ENCODE assay signal across 1 cellular context in the genomic region with DNA sequence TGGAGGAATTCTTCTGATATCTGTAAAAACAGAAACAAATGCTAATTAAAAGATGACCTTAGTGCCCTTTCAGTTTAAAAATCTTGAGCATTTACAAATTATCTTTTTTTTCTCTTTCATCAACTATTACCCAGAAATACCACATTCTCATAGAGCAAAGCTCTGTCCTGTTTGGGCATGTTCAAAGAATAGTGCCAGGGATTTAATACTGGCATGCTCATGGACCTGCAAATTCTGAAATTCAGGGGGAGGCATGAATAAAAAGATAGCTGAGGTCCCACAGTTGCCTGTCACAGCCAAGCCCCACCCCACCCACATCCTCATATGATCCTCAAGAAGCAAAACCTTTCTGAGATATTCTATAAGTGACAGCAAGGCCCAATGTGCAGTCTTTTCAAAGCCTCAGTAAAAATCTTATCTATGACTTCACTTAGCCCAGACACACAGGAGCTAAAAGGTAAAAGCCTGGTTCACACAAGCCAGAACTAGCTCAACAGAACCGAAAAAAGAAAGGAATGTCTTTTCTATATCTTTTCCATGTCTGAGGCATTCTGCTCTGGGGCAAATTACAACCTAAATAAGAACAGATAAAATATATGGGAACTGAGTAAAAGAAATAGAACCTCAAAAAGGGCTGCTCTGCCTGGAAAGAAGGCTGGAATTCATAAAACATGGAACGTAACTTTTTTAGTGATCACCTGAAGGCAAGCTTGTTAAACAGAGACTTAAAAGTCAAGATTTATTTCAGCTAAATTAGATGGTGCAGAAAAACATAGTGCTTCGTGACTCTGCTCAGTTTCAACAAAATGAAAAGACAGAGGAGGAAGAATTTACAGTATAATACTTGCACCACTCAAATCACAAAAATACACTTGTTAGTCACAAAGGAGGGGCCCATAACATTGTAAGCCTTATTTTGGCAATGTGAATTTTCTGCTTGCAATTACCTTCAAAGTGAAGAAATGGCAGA.
TF ChIP-seq lines count a peak whose summit lies in the region.

No MANE protein-coding gene starts in this region.

TF ChIP-seq in IMR-90, 13 proteins besides CTCF, POLR2A, EP300 and RAD21:
- TF ChIP-seq, protein P1, sequence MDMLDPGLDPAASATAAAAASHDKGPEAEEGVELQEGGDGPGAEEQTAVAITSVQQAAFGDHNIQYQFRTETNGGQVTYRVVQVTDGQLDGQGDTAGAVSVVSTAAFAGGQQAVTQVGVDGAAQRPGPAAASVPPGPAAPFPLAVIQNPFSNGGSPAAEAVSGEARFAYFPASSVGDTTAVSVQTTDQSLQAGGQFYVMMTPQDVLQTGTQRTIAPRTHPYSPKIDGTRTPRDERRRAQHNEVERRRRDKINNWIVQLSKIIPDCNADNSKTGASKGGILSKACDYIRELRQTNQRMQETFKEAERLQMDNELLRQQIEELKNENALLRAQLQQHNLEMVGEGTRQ (IDR thresholded peaks at IDR 0.05; ENCODE audit: low read depth, low read length) = no peak
- no peak for TF ChIP-seq BHLHE40 (IDR thresholded peaks at IDR 0.05; ENCODE audit: low read depth, low read length)
- TF ChIP-seq RCOR1 (IDR thresholded peaks at IDR 0.05; ENCODE audit: insufficient replicate concordance, low read length) = no peak
- no peak for TF ChIP-seq CEBPB (IDR thresholded peaks at IDR 0.05; ENCODE audit: low read depth, low read length)
- TF ChIP-seq, protein P2, sequence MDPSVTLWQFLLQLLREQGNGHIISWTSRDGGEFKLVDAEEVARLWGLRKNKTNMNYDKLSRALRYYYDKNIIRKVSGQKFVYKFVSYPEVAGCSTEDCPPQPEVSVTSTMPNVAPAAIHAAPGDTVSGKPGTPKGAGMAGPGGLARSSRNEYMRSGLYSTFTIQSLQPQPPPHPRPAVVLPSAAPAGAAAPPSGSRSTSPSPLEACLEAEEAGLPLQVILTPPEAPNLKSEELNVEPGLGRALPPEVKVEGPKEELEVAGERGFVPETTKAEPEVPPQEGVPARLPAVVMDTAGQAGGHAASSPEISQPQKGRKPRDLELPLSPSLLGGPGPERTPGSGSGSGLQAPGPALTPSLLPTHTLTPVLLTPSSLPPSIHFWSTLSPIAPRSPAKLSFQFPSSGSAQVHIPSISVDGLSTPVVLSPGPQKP (IDR thresholded peaks at IDR 0.05; ENCODE audit: borderline replicate concordance, low read depth, low read length) = no peak
- no peak for TF ChIP-seq NFE2L2 (IDR thresholded peaks at IDR 0.05; ENCODE audit: low read depth, low read length)
- no peak for TF ChIP-seq MAFK (IDR thresholded peaks at IDR 0.05; ENCODE audit: low read depth, low read length)
- no peak for TF ChIP-seq FOS (IDR thresholded peaks at IDR 0.05; ENCODE audit: low read depth, low read length)
- TF ChIP-seq MAZ (IDR thresholded peaks at IDR 0.05; ENCODE audit: borderline replicate concordance, low read depth, low read length) = no peak
- TF ChIP-seq MXI1 (IDR thresholded peaks at IDR 0.05; ENCODE audit: borderline replicate concordance, low read depth, low read length) = no peak
- TF ChIP-seq RFX5 (IDR thresholded peaks at IDR 0.05; ENCODE audit: low read depth, low read length) = no peak
- TF ChIP-seq CHD1 (IDR thresholded peaks at IDR 0.05; ENCODE audit: low read depth, low read length) = no peak
- no peak for TF ChIP-seq SMC3 (IDR thresholded peaks at IDR 0.05; ENCODE audit: low read depth, low read length)
